ENCODE assay signal across 26 cellular contexts in the genomic region with DNA sequence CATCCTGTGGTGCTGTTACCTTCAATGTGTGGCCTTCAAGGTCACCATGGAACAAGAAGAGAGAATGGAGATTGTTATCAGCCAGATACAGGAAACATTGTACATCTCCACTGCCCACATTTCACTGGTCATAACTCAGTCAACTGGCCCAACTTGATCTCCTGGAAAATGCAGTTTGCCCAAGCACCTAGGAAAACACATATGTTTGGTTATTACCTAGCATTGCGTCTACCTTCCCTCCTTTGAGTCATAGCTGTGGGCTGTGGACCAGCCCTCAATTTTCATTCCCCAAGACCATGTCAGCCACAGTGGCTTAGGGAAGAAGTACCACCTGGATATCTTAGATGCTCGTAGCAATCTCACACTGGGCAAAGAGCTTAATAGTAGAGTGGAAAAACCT.
"Had no signal": no experiment of that assay in that cellular context is flagged by ENCODE, and none has a peak within 500 bp of the region (broad histone marks: within the 10 kb centered on the region; RNA-seq: fewer than 3 reads in every experiment).

No MANE protein-coding gene starts in this region.

- H3K9me3 ChIP-seq: left ventricle myocardium inferior, pancreas, prostate gland, stomach, testis, thyroid gland, transverse colon, uterus had no signal

- H3K4me1 Mint-ChIP-seq: natural killer cell had no signal

- H3K4me1 ChIP-seq: pancreas, prostate gland, thyroid gland, transverse colon, uterus had no signal

- H3K79me2 ChIP-seq: hepatocyte had no signal

- H3K36me3 Mint-ChIP-seq: mesothelial cell of epicardium, naive B cell, natural killer cell had no signal

- ATAC-seq: natural killer cell; pancreas; right cardiac atrium; stimulated activated naive B cell treated with anti-CD40 and anti-IgM and Interleukin-4, amounts not matched to agents 10 μg/mL and 1 μg/mL and 100 μg/mL, for 72 hours; stimulated activated naive CD8-positive, alpha-beta T cell treated with anti-CD3 and anti-CD28 coated beads, Interleukin-15, Interleukin-2, amounts not matched to agents 100 U/mL and 50 U/mL, for 24 hours had no signal

- H3K4me3 ChIP-seq: hepatocyte, left ventricle myocardium inferior, lung, pancreas, prostate gland, skin epidermis, stomach, testis, thyroid gland, transverse colon, uterus had no signal

- DNase-seq: islet precursor cell; left ventricle myocardium inferior; mesendoderm; naive B cell; natural killer cell; nucleus accumbens; pancreas; posterior cingulate gyrus; retina; right cardiac atrium; stimulated activated CD4-positive, alpha-beta T cell treated with anti-CD3 and anti-CD28 coated beads, Interleukin-12 subunit alpha, Interleukin-12 subunit beta, amount 100 ng/mL, for 4 hours; stimulated activated CD4-positive, alpha-beta T cell treated with anti-CD3 and anti-CD28 coated beads, Interleukin-15, amount 100 ng/mL, for 24 hours; stimulated activated CD4-positive, alpha-beta T cell treated with anti-CD3 and anti-CD28 coated beads, Interleukin-2, amount 100 ng/mL, for 24 hours; stimulated activated CD4-positive, alpha-beta T cell treated with anti-CD3 and anti-CD28 coated beads, Interleukin-4, amount 100 ng/mL, for 1 hour; stimulated activated naive B cell treated with anti-CD40 and anti-IgM and Interleukin-4, amounts not matched to agents 10 μg/mL and 1 μg/mL and 100 μg/mL, for 72 hours; stimulated activated naive CD8-positive, alpha-beta T cell treated with anti-CD3 and anti-CD28 coated beads, Interleukin-15, Interleukin-2, amounts not matched to agents 100 U/mL and 50 U/mL, for 24 hours; stomach; testis; thyroid gland; transverse colon; uterus had no signal

- H3K27me3 Mint-ChIP-seq: naive B cell; stimulated activated naive B cell treated with anti-CD40 and anti-IgM and Interleukin-4, amounts not matched to agents 10 μg/mL and 1 μg/mL and 100 μg/mL, for 72 hours had no signal

- H3K36me3 ChIP-seq: left ventricle myocardium inferior, pancreas, prostate gland, stomach, thyroid gland, transverse colon, uterus had no signal

- H2AFZ ChIP-seq: hepatocyte had no signal

- H3K4me2 ChIP-seq: hepatocyte had no signal

- H3K27ac ChIP-seq: hepatocyte, left ventricle myocardium inferior, pancreas, prostate gland, skin epidermis, stomach, testis, thyroid gland, transverse colon, uterus had no signal

- H3K27ac Mint-ChIP-seq: mesothelial cell of epicardium; natural killer cell; stimulated activated naive B cell treated with anti-CD40 and anti-IgM and Interleukin-4, amounts not matched to agents 10 μg/mL and 1 μg/mL and 100 μg/mL, for 72 hours had no signal

- H3K27me3 ChIP-seq: hepatocyte, pancreas, stomach, testis, thyroid gland, transverse colon, uterus had no signal

- H3K9me3 Mint-ChIP-seq: natural killer cell had no signal

- H3K4me3 Mint-ChIP-seq: mesothelial cell of epicardium; natural killer cell; stimulated activated naive B cell treated with anti-CD40 and anti-IgM and Interleukin-4, amounts not matched to agents 10 μg/mL and 1 μg/mL and 100 μg/mL, for 72 hours had no signal
